20 cellular contexts compared by ENCODE assay signal in the genomic region with DNA sequence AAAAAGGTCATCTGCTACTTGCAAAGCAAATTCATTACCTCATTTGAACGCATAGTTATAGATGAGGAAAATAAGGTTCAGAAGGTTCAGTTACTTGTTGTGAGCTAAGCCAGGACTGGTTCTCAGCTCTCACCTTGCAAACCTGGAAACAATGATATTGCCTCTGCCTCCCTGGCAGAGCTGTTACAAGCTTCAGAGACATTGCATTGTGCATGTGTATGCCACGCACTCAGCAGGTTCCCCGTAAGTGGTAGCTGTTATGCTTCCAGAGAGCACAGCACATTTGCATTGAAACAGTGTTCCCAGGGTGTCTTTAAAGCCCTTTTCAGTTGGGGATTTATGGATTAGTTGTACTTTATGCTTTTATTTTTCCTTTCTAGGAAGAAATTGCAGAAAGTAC.
DNase-seq lines count a peak whose midpoint lies in the region; ATAC-seq, FAIRE-seq and TF ChIP-seq lines count a peak whose summit lies in the region.
"Had no signal": no experiment of that assay in that cellular context is flagged by ENCODE, and none has a peak within 500 bp of the region (broad histone marks: within the 10 kb centered on the region; RNA-seq: fewer than 3 reads in every experiment).

No MANE protein-coding gene starts in this region.

- H3K27ac ChIP-seq in HUES64 (ENCODE audit: low read depth, low read length) (peak overlapping the region; percentile 56), iPS-20b (ENCODE audit: low read length) (no peak overlapping the region), SK-N-SH (ENCODE audit: low read depth in 2 of 2, low read length in 1 of 2) (no peak overlapping the region)

- H3K36me3 Mint-ChIP-seq in nephron progenitor cell (ENCODE audit: low read depth): peaks cover 17% of the 10 kb centered on the region

- H3F3A ChIP-seq in SK-N-SH (replicated peaks; ENCODE audit: insufficient read depth): peaks cover 4% of the 10 kb centered on the region

- 66% methylated on average over 3 of the region's 3 CpGs for WGBS in HUES64
- WGBS in SK-N-SH (ENCODE audit: low lambda C conversion rate): 65% methylated on average over 3 of the region's 3 CpGs

- H3K9me3 ChIP-seq in HUES64 (ENCODE audit: insufficient read depth, low read depth, low read length): no peaks in the 10 kb centered on the region
- H3K9me3 ChIP-seq in iPS-20b (ENCODE audit: insufficient read depth, low read depth, low read length): no peaks in the 10 kb centered on the region
- H3K9me3 ChIP-seq in SK-N-SH: no peaks in the 10 kb centered on the region

- POLR2A ChIA-PET in SK-N-SH (lab: Yijun Ruan, JAX): no interaction called here

- no peaks in the 10 kb centered on the region for H4K20me1 ChIP-seq in SK-N-SH (ENCODE audit: insufficient read depth)

- H3K79me2 ChIP-seq in SK-N-SH (ENCODE audit: insufficient read depth): no peaks in the 10 kb centered on the region

- CTCF ChIA-PET in SK-N-SH (lab: Yijun Ruan, JAX): no interaction called here

- H3K4me3 Mint-ChIP-seq in nephron progenitor cell: no peak overlapping the region
- H3K4me3 Mint-ChIP-seq: CD4-positive, alpha-beta memory T cell; H9 had no signal

- H3K27ac Mint-ChIP-seq in nephron progenitor cell: no peak overlapping the region
- H3K27ac Mint-ChIP-seq: CD4-positive, alpha-beta memory T cell had no signal

- no peak for ATAC-seq in HG03196 (IDR thresholded peaks at IDR 0.05; ENCODE audit: unreplicated experiment)
- ATAC-seq: HCT116 had no signal

- H3K27me3 ChIP-seq in H7 (ENCODE audit: control insufficient read depth, insufficient read depth, low read length): no peaks in the 10 kb centered on the region
- no peaks in the 10 kb centered on the region for H3K27me3 ChIP-seq in HUES64 (ENCODE audit: insufficient read depth, low read length)
- H3K27me3 ChIP-seq in bronchial epithelial cell (ENCODE audit: control insufficient read depth, insufficient read depth, low read length): no peaks in the 10 kb centered on the region
- no peaks in the 10 kb centered on the region for H3K27me3 ChIP-seq in iPS-20b (ENCODE audit: insufficient read depth, low read length)
- no peaks in the 10 kb centered on the region for H3K27me3 ChIP-seq in SK-N-SH (ENCODE audit: insufficient read depth)

- no peak for TF ChIP-seq EP300 in SK-N-SH (IDR thresholded peaks at IDR 0.05; ENCODE audit: borderline replicate concordance in 1 of 2, low read depth in 1 of 2, low read length in 1 of 2)

- H2AFZ ChIP-seq in SK-N-SH (ENCODE audit: low read depth): no peak overlapping the region

- no peaks in the 10 kb centered on the region for H3K9me3 Mint-ChIP-seq in nephron progenitor cell
- H3K9me3 Mint-ChIP-seq: CD4-positive, alpha-beta memory T cell; H9 had no signal

- no peak overlapping the region for H3K4me2 ChIP-seq in SK-N-SH

- H3K4me3 ChIP-seq in H7 (ENCODE audit: insufficient read depth, low read depth, low read length) (no peak overlapping the region), HUES64 (ENCODE audit: low read length) (no peak overlapping the region), bronchial epithelial cell (ENCODE audit: low read depth, low read length) (no peak overlapping the region), iPS-20b (ENCODE audit: low read length) (peak overlapping the region; percentile 6; the same call in 1 of the 2 replicates), SK-N-SH (ENCODE audit: low read depth in 2 of 2, low read length in 1 of 2) (no peak overlapping the region)

- H3K9ac ChIP-seq in HUES64 (ENCODE audit: low read depth, low read length) (no peak overlapping the region), iPS-20b (ENCODE audit: low read depth, low read length) (no peak overlapping the region), SK-N-SH (no peak overlapping the region)

- no peaks in the 10 kb centered on the region for H3K4me1 Mint-ChIP-seq in nephron progenitor cell

- H3K36me3 ChIP-seq in H7 (replicated peaks; ENCODE audit: control insufficient read depth, insufficient read depth, low read length) (peaks cover 2% of the 10 kb centered on the region; the same call in 1 of the 2 replicates), HUES64 (ENCODE audit: insufficient read depth, low read length) (peaks cover 5% of the 10 kb centered on the region; the same call in 1 of the 2 replicates), bronchial epithelial cell (ENCODE audit: control insufficient read depth, insufficient read depth, low read length) (peaks cover 19% of the 10 kb centered on the region), iPS-20b (ENCODE audit: insufficient read depth, low read depth, low read length) (0 out of 2 replicates have a peak, but pooled peaks cover 7% of the 10 kb centered on the region), SK-N-SH (replicated peaks in 1 of 2; ENCODE audit: control insufficient read depth in 1 of 2, insufficient read depth in 2 of 2, low read length in 1 of 2) (peaks cover 10 to 22% of the 10 kb centered on the region in 2 experiments)

- TF ChIP-seq RAD21 in SK-N-SH (IDR thresholded peaks at IDR 0.05; ENCODE audit: low read length): no peak

- no peaks in the 10 kb centered on the region for H3K27me3 Mint-ChIP-seq in nephron progenitor cell (ENCODE audit: low read depth, poor library complexity)
- H3K27me3 Mint-ChIP-seq: CD4-positive, alpha-beta memory T cell had no signal

- DNase-seq in H7 (peak; percentile 16), bronchial epithelial cell (ENCODE audit: low read depth) (no peak), nephron progenitor cell (no peak), SK-N-SH (no peak), hepatic stellate cell (ENCODE audit: low spot score) (no peak)
- DNase-seq: C1 segment of cervical spinal cord; Calu3; CD4-positive, alpha-beta memory T cell; COR-L47; DMS53; DMS79 treated with DMSO at 0.1 percent for 48 hours; GF-D8; GOT3; H9 had no signal

- H3K4me1 ChIP-seq in HUES64 (ENCODE audit: insufficient read depth, low read length) (peaks cover 24% of the 10 kb centered on the region), iPS-20b (ENCODE audit: insufficient read depth, low read length) (peaks cover 28% of the 10 kb centered on the region), SK-N-SH (ENCODE audit: control insufficient read depth in 1 of 2, insufficient read depth in 2 of 2, low read depth in 1 of 2, low read length in 1 of 2) (peaks cover 7 to 11% of the 10 kb centered on the region in 2 experiments; a peak in 3 of 4 replicates)

- TF ChIP-seq CTCF in bronchial epithelial cell (IDR thresholded peaks at IDR 0.05; ENCODE audit: insufficient read depth, low read length, severe bottlenecking) (no peak), nephron progenitor cell (IDR thresholded peaks at IDR 0.05) (no peak), SK-N-SH (IDR thresholded peaks at IDR 0.05) (no peak)

- no peaks in the 10 kb centered on the region for H3K9me2 ChIP-seq in SK-N-SH

- peak; percentile 73 for FAIRE-seq in bronchial epithelial cell (lab: Jason Lieb, UNC)
- FAIRE-seq: GM12891, GM18507 had no signal

TF ChIP-seq in SK-N-SH, 30 proteins besides CTCF, POLR2A, EP300 and RAD21:
- TF ChIP-seq FOSL2 (IDR thresholded peaks at IDR 0.05; ENCODE audit: borderline replicate concordance, low read depth): no peak
